In genomic region chr15:73403171-73403570, GRCh38 we compare ENCODE assay signal across 19 cellular contexts. TPM values are rescaled to one million over a fixed set of nuclear protein-coding genes. Genes with fewer than 3 reads are reported as not detected.
DNase-seq lines count a peak whose midpoint lies in the region; ATAC-seq and TF ChIP-seq lines count a peak whose summit lies in the region.
"Had no signal": no experiment of that assay in that cellular context is flagged by ENCODE, and none has a peak within 500 bp of the region (broad histone marks: within the 10 kb centered on the region; RNA-seq: fewer than 3 reads in every experiment).

No MANE protein-coding gene starts in this region.

- no peak for ATAC-seq in Right ventricle myocardium inferior
- ATAC-seq in RWPE2 (ENCODE audit: low read depth) = peak; percentile 58; the same call in 2 of the 3 replicates
- ATAC-seq in HG03175 (IDR thresholded peaks at IDR 0.05; ENCODE audit: unreplicated experiment) = no peak

- H3K4me3 ChIP-seq in right atrium auricular region (no peak overlapping the region), RWPE2 (ENCODE audit: severe bottlenecking) (no peak overlapping the region), fibroblast of mammary gland (ENCODE audit: control insufficient read depth, low read depth, low read length) (no peak overlapping the region)
- H3K4me3 ChIP-seq: HAP-1, SK-N-MC had no signal

- no peaks in the 10 kb centered on the region for H3K4me1 ChIP-seq in right atrium auricular region
- no peaks in the 10 kb centered on the region for H3K4me1 ChIP-seq in RWPE2 (ENCODE audit: insufficient read depth, poor library complexity, severe bottlenecking)
- H3K4me1 ChIP-seq: HAP-1 had no signal

- H3K27ac ChIP-seq in right atrium auricular region (no peak overlapping the region), RWPE2 (ENCODE audit: poor library complexity, severe bottlenecking) (no peak overlapping the region)
- H3K27ac ChIP-seq: SK-N-MC had no signal

- no peaks in the 10 kb centered on the region for H3K27me3 ChIP-seq in right atrium auricular region
- H3K27me3 ChIP-seq in RWPE2 (ENCODE audit: insufficient read depth, poor library complexity, severe bottlenecking) = peaks cover 13% of the 10 kb centered on the region

- no peak for TF ChIP-seq CTCF in right atrium auricular region (IDR thresholded peaks at IDR 0.05)
- TF ChIP-seq CTCF in RWPE2 (IDR thresholded peaks at IDR 0.05; ENCODE audit: poor library complexity, severe bottlenecking) = no peak
- TF ChIP-seq CTCF in fibroblast of mammary gland (conservative IDR thresholded peaks at IDR 0.05; ENCODE audit: control insufficient read depth, insufficient read depth, low read depth, low read length) = no peak

- H3K9me3 ChIP-seq in right atrium auricular region = no peaks in the 10 kb centered on the region
- H3K9me3 ChIP-seq in RWPE2 (ENCODE audit: severe bottlenecking) = no peaks in the 10 kb centered on the region
- H3K9me3 ChIP-seq: HAP-1 had no signal

- H3K36me3 ChIP-seq in right atrium auricular region (no peaks in the 10 kb centered on the region), RWPE2 (ENCODE audit: low read depth) (no peaks in the 10 kb centered on the region)
- H3K36me3 ChIP-seq: HAP-1 had no signal

- intact Hi-C loops in Right ventricle myocardium inferior (cut with DNase I) = no loop called here

- peak; percentile 43 for DNase-seq in right atrium auricular region (ENCODE audit: low spot score)
- no peak for DNase-seq in Right ventricle myocardium inferior (ENCODE audit: missing footprints)
- DNase-seq in RWPE2 (ENCODE audit: low spot score) = no peak
- DNase-seq in fibroblast of mammary gland (ENCODE audit: low read depth) = peak; percentile 54
- no peak for DNase-seq in NCI-H2107 treated with DMSO at 0.1 percent for 48 hours (lab: John Stamatoyannopoulos, UW; ENCODE audit: unreplicated experiment)
- no peak for DNase-seq in T-helper 9 cell
- no peak for DNase-seq in EL
- DNase-seq: AML-193; Calu3; CD4-positive, CD25-positive, alpha-beta regulatory T cell; DMS79 treated with DMSO at 0.1 percent for 48 hours; NCI-H1092; NCI-H345; NCI-H526 treated with DMSO at 0.1 percent for 48 hours had no signal

RNA-seq across cellular contexts. Expression of gene HCN4, which starts 34.4 kb away (rescaled TPM):
- 10 to 100 TPM in 1 of 2 donors, 1 to 10 TPM in 1; 6.9 to 45.3 TPM for total RNA-seq in right atrium auricular region
- 21.4 TPM for total RNA-seq in Right ventricle myocardium inferior
- total RNA-seq: CD4-positive, CD25-positive, alpha-beta regulatory T cell; HT-29 had no signal

RNA-seq across cellular contexts. Expression of gene REC114, which starts 39.8 kb away (rescaled TPM):
- total RNA-seq in right atrium auricular region (1 to 10 TPM in 1 of 2 donors, not detected in 1; 4.6 TPM), Right ventricle myocardium inferior (0.60 TPM)
- total RNA-seq: A673; Calu3; CD4-positive, CD25-positive, alpha-beta regulatory T cell; HT-29 had no signal

Comparison
In these comparisons a context has a peak if more than half of its experiments do, and no peak if none do; other contexts are left out.
1. DNase-seq: peak in right atrium auricular region (single experiment) and fibroblast of mammary gland (single experiment); none in Right ventricle myocardium inferior (single experiment), RWPE2 (single experiment), NCI-H2107 treated with DMSO at 0.1 percent for 48 hours (single experiment), T-helper 9 cell (single experiment) and EL (single experiment).